Comparison of ENCODE assay signal across 37 cellular contexts in the genomic region with DNA sequence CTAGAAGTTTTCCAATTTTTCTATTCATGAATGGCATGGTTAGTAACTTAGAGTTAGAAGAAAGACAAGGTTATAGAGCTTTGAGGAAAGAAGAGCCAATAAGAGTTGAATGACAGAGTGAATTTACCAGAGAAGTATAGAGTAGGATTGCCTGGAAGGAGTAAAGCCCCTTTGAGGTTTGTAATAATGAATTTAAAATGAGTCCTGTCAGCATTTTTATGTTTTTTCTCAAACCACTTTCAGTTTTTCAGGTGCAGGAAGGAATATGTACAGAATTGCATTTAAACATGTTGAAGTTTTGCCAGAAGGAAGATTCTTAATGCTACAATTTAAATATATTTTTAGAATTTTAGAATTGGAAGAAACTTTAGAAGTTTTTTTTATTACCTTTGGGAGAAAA.
"Had no signal": no experiment of that assay in that cellular context is flagged by ENCODE, and none has a peak within 500 bp of the region (broad histone marks: within the 10 kb centered on the region; RNA-seq: fewer than 3 reads in every experiment).

No MANE protein-coding gene starts in this region.

- H3K27me3 ChIP-seq: adrenal gland, body of pancreas, brain microvascular endothelial cell, breast epithelium had no signal

- FAIRE-seq: astrocyte, TTC549 had no signal

- H3K27ac Mint-ChIP-seq: activated B cell treated with CpG ODN at 0.5 μM for 24 hours; activated CD4-positive, alpha-beta memory T cell treated with anti-CD3 and anti-CD28 coated beads for 36 hours; activated CD4-positive, alpha-beta T cell treated with anti-CD3 and anti-CD28 coated beads, Interleukin-2, amount 10 ng/mL, durations not matched to agents 24 days and 14 days; activated CD8-positive, alpha-beta T cell treated with anti-CD3 and anti-CD28 coated beads for 36 hours; activated naive CD4-positive, alpha-beta T cell treated with anti-CD3 and anti-CD28 coated beads for 36 hours; activated naive CD4-positive, alpha-beta T cell treated with anti-CD3 and anti-CD28 coated beads, Interleukin-2, amount 50 U/mL, for 72 hours; activated naive CD8-positive, alpha-beta T cell treated with anti-CD3 and anti-CD28 coated beads for 36 hours; activated T-cell treated with anti-CD3 and anti-CD28 coated beads, Interleukin-2, amount 50 U/mL, for 72 hours; activated T-helper 1 cell treated with anti-CD3 and anti-CD28 coated beads, Interleukin-12 subunit alpha, Interleukin-12 subunit beta, Interleukin-2, Interleukin-4 antibody, amounts not matched to agents 30 ng/mL and 10 ng/mL and 1 ng/mL, durations not matched to agents 14 hours and 24 hours and 36 hours; activated T-helper 17 cell treated with anti-CD3 and anti-CD28 coated beads, Interleukin-2, amount 50 U/mL, for 72 hours; T-helper 1 cell treated with Interleukin-12 subunit alpha and Interleukin-12 subunit beta and Interleukin-4 antibody, amounts not matched to agents 30 μg/mL and 1 μg/mL, for 36 hours; T-helper 2 cell treated with Interferon-gamma antibody and Interleukin-4, amounts not matched to agents 5 μg/mL and 100 μg/mL, for 36 hours had no signal

- H3K36me3 ChIP-seq: adrenal gland, brain microvascular endothelial cell, breast epithelium had no signal

- H3K36me3 Mint-ChIP-seq: activated CD4-positive, alpha-beta memory T cell treated with anti-CD3 and anti-CD28 coated beads for 36 hours; activated naive CD8-positive, alpha-beta T cell treated with anti-CD3 and anti-CD28 coated beads for 36 hours had no signal

- H3K27ac ChIP-seq: adrenal gland, body of pancreas, brain microvascular endothelial cell, breast epithelium, VCaP had no signal

- DNase-seq: activated B cell treated with CpG ODN at 0.5 μM for 24 hours; activated CD4-positive, alpha-beta memory T cell treated with anti-CD3 and anti-CD28 coated beads for 36 hours; activated CD4-positive, alpha-beta T cell treated with anti-CD3 and anti-CD28 coated beads for 4 hours; activated CD4-positive, alpha-beta T cell treated with anti-CD3 and anti-CD28 coated beads, Interleukin-2, amount 10 ng/mL, durations not matched to agents 24 days and 14 days; activated CD4-positive, alpha-beta T cell treated with anti-CD3 and anti-CD28 coated beads, Interleukin-2, amount 50 U/mL, for 1 hour; activated CD4-positive, alpha-beta T cell treated with anti-CD3 and anti-CD28 coated beads, Interleukin-2, amount 50 U/mL, for 4 hours; activated CD4-positive, CD25-positive, alpha-beta regulatory T cell treated with anti-CD3 and anti-CD28 coated beads, Interleukin-2, amount 50 U/mL, for 72 hours; activated CD8-positive, alpha-beta memory T cell treated with anti-CD3 and anti-CD28 coated beads, Interleukin-2, amount 50 U/mL, for 4 hours; activated CD8-positive, alpha-beta T cell treated with anti-CD3 and anti-CD28 coated beads for 36 hours; activated effector memory CD4-positive, alpha-beta T cell treated with anti-CD3 and anti-CD28 coated beads, Interleukin-2, amount 50 U/mL, for 16 hours; activated gamma-delta T cell treated with Interleukin-2 at 50 U/mL for 16 hours; activated naive CD4-positive, alpha-beta T cell; activated naive CD4-positive, alpha-beta T cell treated with anti-CD3 and anti-CD28 coated beads for 36 hours; activated naive CD4-positive, alpha-beta T cell treated with anti-CD3 and anti-CD28 coated beads, Interleukin-2, amount 50 U/mL, for 16 hours; activated naive CD8-positive, alpha-beta T cell treated with anti-CD3 and anti-CD28 coated beads for 36 hours; activated T-cell treated with anti-CD3 and anti-CD28 coated beads for 4 hours; activated T-cell treated with anti-CD3 and anti-CD28 coated beads, Interleukin-2, amount 50 U/mL, for 1 hour; activated T-cell treated with anti-CD3 and anti-CD28 coated beads, Interleukin-2, amount 50 U/mL, for 4 hours; activated T-cell treated with anti-CD3 and anti-CD28 coated beads, Interleukin-2, amount 50 U/mL, for 72 hours; adrenal gland; amniotic stem cell; aorta; body of pancreas; brain microvascular endothelial cell; central memory CD4-positive, alpha-beta T cell; cerebellar nuclear complex; T-helper 2 cell; T-helper 9 cell had no signal

- H3K4me1 Mint-ChIP-seq: activated B cell treated with CpG ODN at 0.5 μM for 24 hours; activated CD4-positive, alpha-beta T cell treated with anti-CD3 and anti-CD28 coated beads, Interleukin-2, amount 10 ng/mL, durations not matched to agents 24 days and 14 days; activated naive CD8-positive, alpha-beta T cell treated with anti-CD3 and anti-CD28 coated beads for 36 hours; activated T-helper 17 cell treated with anti-CD3 and anti-CD28 coated beads, Interleukin-2, amount 50 U/mL, for 72 hours had no signal

- ATAC-seq: activated CD8-positive, alpha-beta T cell treated with anti-CD3 and anti-CD28 coated beads for 36 hours; activated naive CD4-positive, alpha-beta T cell treated with anti-CD3 and anti-CD28 coated beads, Interleukin-2, amount 50 U/mL, for 72 hours; activated T-cell treated with anti-CD3 and anti-CD28 coated beads, Interleukin-2, amount 50 U/mL, for 4 hours; activated T-cell treated with anti-CD3 and anti-CD28 coated beads, Interleukin-2, amount 50 U/mL, for 72 hours; activated T-helper 17 cell treated with anti-CD3 and anti-CD28 coated beads, Interleukin-2, amount 50 U/mL, for 72 hours; body of pancreas had no signal

- H3K9me3 ChIP-seq: adrenal gland, body of pancreas had no signal

- H3K4me3 Mint-ChIP-seq: activated B cell treated with CpG ODN at 0.5 μM for 24 hours; activated CD4-positive, alpha-beta memory T cell treated with anti-CD3 and anti-CD28 coated beads for 36 hours; activated CD4-positive, alpha-beta T cell treated with anti-CD3 and anti-CD28 coated beads, Interleukin-2, amount 10 ng/mL, durations not matched to agents 24 days and 14 days; activated CD8-positive, alpha-beta T cell treated with anti-CD3 and anti-CD28 coated beads for 36 hours; activated naive CD4-positive, alpha-beta T cell treated with anti-CD3 and anti-CD28 coated beads for 36 hours; activated naive CD8-positive, alpha-beta T cell treated with anti-CD3 and anti-CD28 coated beads for 36 hours; activated T-cell treated with anti-CD3 and anti-CD28 coated beads, Interleukin-2, amount 50 U/mL, for 4 hours; activated T-cell treated with anti-CD3 and anti-CD28 coated beads, Interleukin-2, amount 50 U/mL, for 72 hours; activated T-helper 1 cell treated with anti-CD3 and anti-CD28 coated beads, Interleukin-12 subunit alpha, Interleukin-12 subunit beta, Interleukin-2, Interleukin-4 antibody, amounts not matched to agents 30 ng/mL and 10 ng/mL and 1 ng/mL, durations not matched to agents 14 hours and 24 hours and 36 hours; activated T-helper 17 cell treated with anti-CD3 and anti-CD28 coated beads, Interleukin-2, amount 50 U/mL, for 72 hours; T-helper 1 cell treated with Interleukin-12 subunit alpha and Interleukin-12 subunit beta and Interleukin-4 antibody, amounts not matched to agents 30 μg/mL and 1 μg/mL, for 36 hours; T-helper 2 cell treated with Interferon-gamma antibody and Interleukin-4, amounts not matched to agents 5 μg/mL and 100 μg/mL, for 36 hours had no signal

- H3K27me3 Mint-ChIP-seq: activated B cell treated with CpG ODN at 0.5 μM for 24 hours; activated CD4-positive, alpha-beta memory T cell treated with anti-CD3 and anti-CD28 coated beads for 36 hours; activated CD4-positive, alpha-beta T cell treated with anti-CD3 and anti-CD28 coated beads, Interleukin-2, amount 10 ng/mL, durations not matched to agents 24 days and 14 days; activated CD8-positive, alpha-beta T cell treated with anti-CD3 and anti-CD28 coated beads for 36 hours; activated T-helper 17 cell treated with anti-CD3 and anti-CD28 coated beads, Interleukin-2, amount 50 U/mL, for 72 hours had no signal

- H3K4me1 ChIP-seq: adrenal gland, body of pancreas, breast epithelium had no signal

- H3K4me3 ChIP-seq: adrenal gland, body of pancreas, breast epithelium had no signal
